Comparison of ENCODE assay signal across 7 cellular contexts in the genomic region with DNA sequence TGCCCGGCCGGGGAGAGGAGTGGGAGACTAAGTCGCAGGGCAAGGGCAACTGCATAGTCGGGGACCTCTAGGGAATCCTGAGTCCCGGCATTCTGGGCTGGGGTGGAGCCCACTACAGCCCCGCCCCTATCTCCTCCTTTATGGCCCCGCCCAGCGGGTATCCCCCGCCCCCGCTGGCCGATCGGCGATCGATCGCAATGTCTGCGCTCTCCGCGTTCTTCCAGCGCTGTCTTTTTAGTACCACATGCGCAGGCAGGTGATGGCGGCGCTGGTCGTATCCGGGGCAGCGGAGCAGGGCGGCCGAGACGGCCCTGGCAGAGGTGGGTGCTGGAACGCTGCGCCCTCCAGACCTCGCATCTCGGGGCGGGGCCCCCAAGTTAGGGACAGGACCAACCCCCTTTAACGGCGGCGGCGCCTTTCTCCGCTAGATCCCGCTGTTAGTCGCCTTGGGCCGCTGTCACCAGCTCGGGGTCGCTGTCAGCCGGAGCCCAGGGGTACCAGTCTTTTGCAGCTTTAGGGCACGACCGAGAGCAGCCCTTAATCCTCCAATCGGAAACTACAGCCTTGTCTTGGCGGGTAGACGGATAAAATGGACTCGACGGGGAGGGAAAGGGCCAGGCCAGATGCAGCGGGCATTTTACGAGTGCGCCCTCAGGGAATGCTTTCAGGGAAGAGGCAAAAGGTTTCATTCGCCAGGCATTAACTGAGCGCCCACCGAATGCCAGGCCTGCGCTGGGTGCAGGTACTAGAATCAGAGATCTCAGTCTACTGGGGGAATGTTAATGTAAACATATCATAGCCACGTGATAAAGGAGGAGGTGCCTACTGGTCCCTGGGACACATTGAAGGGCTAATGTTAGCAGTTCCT. TPM values are rescaled to one million over a fixed set of nuclear protein-coding genes. Genes with fewer than 3 reads are reported as not detected.
DNase-seq lines count a peak whose midpoint lies in the region; ATAC-seq and TF ChIP-seq lines count a peak whose summit lies in the region.

A gene (plus strand): TSS at position 243 of the 868 bp plus-strand sequence. CDS start 17 bp downstream, at position 260.

- H3K36me3 ChIP-seq in spleen: peaks cover 0 to 25% (median 6%) of the 10 kb centered on the region in 6 donors

- TF ChIP-seq POLR2A in spleen (IDR thresholded peaks at IDR 0.05): peak in 1 of 3 donors; percentile 55

- TF ChIP-seq CTCF in WI38 (IDR thresholded peaks at IDR 0.05; ENCODE audit: low read depth, low read length) (no peak), cardiac fibroblast (IDR thresholded peaks at IDR 0.05; ENCODE audit: low read depth, low read length) (no peak), spleen (IDR thresholded peaks at IDR 0.05 in 8 of 11, conservative IDR thresholded peaks at IDR 0.05 in 3 of 11) (peak in 2 of 11 experiments; percentile 55 to 61)

- peak within 1 kb of the TSS; percentile 99 for H3K4me3 ChIP-seq in WI38 (ENCODE audit: low read depth, low read length)
- H3K4me3 ChIP-seq in cardiac fibroblast (replicated peaks in 1 of 2; ENCODE audit: low read depth in 2 of 2, low read length in 2 of 2): peak within 1 kb of the TSS; percentile 100
- H3K4me3 ChIP-seq in spleen: peak within 1 kb of the TSS; percentile 79 to 100 (median 100)

- intact Hi-C loops in spleen (cut with DNase I; ENCODE audit: low total_unique reads): loop anchor here (5.0 kb wide), 1 partner anchor 123 kb away; no protein-coding TSS in a partner anchor

- WGBS in spleen, 5 donors: 1 to 2% (median 1%) methylated on average over 30 to 59 of the region's 59 CpGs

- H3K27ac ChIP-seq in spleen: peak within 1 kb of the TSS in 7 of 8 donors; percentile 61 to 83 (median 77)

- ATAC-seq in GM18517 (IDR thresholded peaks at IDR 0.05; ENCODE audit: unreplicated experiment): peak; percentile 74
- ATAC-seq in HG03095 (IDR thresholded peaks at IDR 0.05; ENCODE audit: unreplicated experiment): peak; percentile 59

- peaks cover 2 to 48% (median 14%) of the 10 kb centered on the region in 7 donors for H3K27me3 ChIP-seq in spleen (replicated peaks in 1 of 7)

- peaks cover 20 to 72% (median 47%) of the 10 kb centered on the region in 6 donors for H3K4me1 ChIP-seq in spleen

- DNase-seq in NCI-H2227 treated with DMSO at 0.1 percent for 48 hours (lab: John Stamatoyannopoulos, UW) (peak; percentile 56), cardiac fibroblast (ENCODE audit: low read depth in 2 of 2) (peak; percentile 90 to 91), inferior parietal cortex (ENCODE audit: extremely low spot score) (peak; percentile 85), spleen (peak; percentile 96)

- no peaks in the 10 kb centered on the region for H3K9me3 ChIP-seq in spleen

RNA-seq across cellular contexts. Expression of the gene that starts here (rescaled TPM):
- 10 to 100 TPM; 38.3 to 58.5 (median 43.5) TPM for total RNA-seq in spleen
- polyA plus RNA-seq in spleen: 10 to 100 TPM; 20.6 to 37.9 (median 20.9) TPM

Comparison
In these comparisons a context has a peak if more than half of its experiments do, and no peak if none do; other contexts are left out.
1. Peak in every context shown above with its lines: DNase-seq, ATAC-seq, H3K4me3 ChIP-seq and H3K27ac ChIP-seq.